Comparison of ENCODE assay signal across 8 cellular contexts in genomic region chr4:185128272-185129119, GRCh38. TPM values are rescaled to one million over a fixed set of nuclear protein-coding genes. Genes with fewer than 3 reads are reported as not detected.
DNase-seq lines count a peak whose midpoint lies in the region; ATAC-seq, FAIRE-seq and TF ChIP-seq lines count a peak whose summit lies in the region.

No MANE protein-coding gene starts in this region.

- peaks cover 2 to 7% of the 10 kb centered on the region in 2 donors for H3K27me3 ChIP-seq in small intestine (ENCODE audit: control insufficient read depth in 2 of 2, insufficient read depth in 2 of 2, low read length in 2 of 2)

- no peak overlapping the region for H3K27ac Mint-ChIP-seq in natural killer cell treated with Interleukin-12 subunit alpha and Interleukin-12 subunit beta and Interleukin-15 and Interleukin-18, amount 100 ng/mL, for 72 hours

- H3K27ac ChIP-seq in small intestine (ENCODE audit: low read depth in 1 of 2, low read length in 1 of 2), result no peak overlapping the region

- peak; percentile 22 for DNase-seq in activated CD8-positive, alpha-beta memory T cell treated with anti-CD3 and anti-CD28 coated beads, Interleukin-2, amount 50 U/mL, for 4 hours
- peak; percentile 79 for DNase-seq in natural killer cell treated with Interleukin-12 subunit alpha and Interleukin-12 subunit beta and Interleukin-15 and Interleukin-18, amount 100 ng/mL, for 72 hours (ENCODE audit: low spot score)
- DNase-seq in small intestine (no peak), NCI-H446 (lab: John Stamatoyannopoulos, UW) (no peak), SKM-1 treated with dmso at 0.1 percent for 144 hours (lab: John Stamatoyannopoulos, UW; ENCODE audit: unreplicated experiment) (no peak)

- FAIRE-seq in small intestine (lab: Jason Lieb, UNC), result no peak

- peaks cover 0 to 6% of the 10 kb centered on the region in 2 donors for H3K4me1 Mint-ChIP-seq in natural killer cell treated with Interleukin-12 subunit alpha and Interleukin-12 subunit beta and Interleukin-15 and Interleukin-18, amount 100 ng/mL, for 72 hours (ENCODE audit: low read depth in 2 of 2)

- peaks cover 23 to 26% of the 10 kb centered on the region in 2 donors for H3K27me3 Mint-ChIP-seq in natural killer cell treated with Interleukin-12 subunit alpha and Interleukin-12 subunit beta and Interleukin-15 and Interleukin-18, amount 100 ng/mL, for 72 hours

- peak; percentile 34; the same call in 1 of the 2 replicates for TF ChIP-seq CTCF in GM12875 (IDR thresholded peaks at IDR 0.05; ENCODE audit: borderline replicate concordance, insufficient read depth, low read depth, low read length)

- no peaks in the 10 kb centered on the region for H3K9me3 ChIP-seq in small intestine (ENCODE audit: control insufficient read depth, low read depth)

- H3K4me3 Mint-ChIP-seq in natural killer cell treated with Interleukin-12 subunit alpha and Interleukin-12 subunit beta and Interleukin-15 and Interleukin-18, amount 100 ng/mL, for 72 hours, result peak overlapping the region; percentile 66

- no peaks in the 10 kb centered on the region for H3K36me3 Mint-ChIP-seq in natural killer cell treated with Interleukin-12 subunit alpha and Interleukin-12 subunit beta and Interleukin-15 and Interleukin-18, amount 100 ng/mL, for 72 hours

- WGBS in small intestine, 3 donors, result 2 to 3% (median 2%) methylated on average over 64 to 74 of the region's 74 CpGs

- no peaks in the 10 kb centered on the region for H3K36me3 ChIP-seq in small intestine (ENCODE audit: control insufficient read depth in 2 of 2, insufficient read depth in 2 of 2, low read length in 2 of 2)

- H3K9me3 Mint-ChIP-seq in natural killer cell treated with Interleukin-12 subunit alpha and Interleukin-12 subunit beta and Interleukin-15 and Interleukin-18, amount 100 ng/mL, for 72 hours, result no peaks in the 10 kb centered on the region

- ATAC-seq in HG02981 (IDR thresholded peaks at IDR 0.05; ENCODE audit: unreplicated experiment), result peak; percentile 51
- peak; percentile 61 for ATAC-seq in esophagus mucosa
- ATAC-seq in natural killer cell treated with Interleukin-12 subunit alpha and Interleukin-12 subunit beta and Interleukin-15 and Interleukin-18, amount 100 ng/mL, for 72 hours, result peak; percentile 71 to 82

- H3K4me1 ChIP-seq in small intestine (ENCODE audit: control insufficient read depth in 2 of 2, insufficient read depth in 1 of 2, low read depth in 1 of 2, low read length in 1 of 2), result no peaks in the 10 kb centered on the region

- H3K4me3 ChIP-seq in GM12875 (ENCODE audit: low read depth, low read length), result peak overlapping the region; percentile 38
- peak overlapping the region in 1 of 2 donors; percentile 51 for H3K4me3 ChIP-seq in small intestine (ENCODE audit: low read depth in 1 of 2, low read length in 2 of 2)

RNA-seq across cellular contexts. Expression of gene SLC25A4, which starts 14.6 kb away (rescaled TPM):
- 9.1 TPM for total RNA-seq in esophagus mucosa
- 10 to 100 TPM in 1 of 2 donors, 1 to 10 TPM in 1; 9.7 to 13.6 TPM for total RNA-seq in natural killer cell treated with Interleukin-12 subunit alpha and Interleukin-12 subunit beta and Interleukin-15 and Interleukin-18, amount 100 ng/mL, for 72 hours
- polyA plus RNA-seq in small intestine, result 10 to 100 TPM; 29.9 to 66.9 (median 57.6) TPM

Comparison
In these comparisons a context has a peak if more than half of its experiments do, and no peak if none do; other contexts are left out.
1. DNase-seq: peak in activated CD8-positive, alpha-beta memory T cell treated with anti-CD3 and anti-CD28 coated beads, Interleukin-2, amount 50 U/mL, for 4 hours (single experiment) and natural killer cell treated with Interleukin-12 subunit alpha and Interleukin-12 subunit beta and Interleukin-15 and Interleukin-18, amount 100 ng/mL, for 72 hours (single experiment); none in small intestine (single experiment), NCI-H446 (0 of 2) and SKM-1 treated with dmso at 0.1 percent for 144 hours (single experiment).
2. Peak in every context shown above with its lines, with median percentiles within 50 percentile points of each other: ATAC-seq.